In genomic region chr5:153753645-153754432, GRCh38 we compare ENCODE assay signal across 24 cellular contexts.
A peak's percentile ranks its signal among the peaks of the same experiment; 100 is the strongest.
DNase-seq lines count a peak whose midpoint lies in the region; ATAC-seq, FAIRE-seq and TF ChIP-seq lines count a peak whose summit lies in the region.
"Had no signal": no experiment of that assay in that cellular context is flagged by ENCODE, and none has a peak within 500 bp of the region (broad histone marks: within the 10 kb centered on the region; RNA-seq: fewer than 3 reads in every experiment).

No MANE protein-coding gene starts in this region.

- DNase-seq in SK-N-SH: no peak
- peak; percentile 34 for DNase-seq in NCI-H226
- no peak for DNase-seq in GM19239 (ENCODE audit: insufficient read length, low spot score)
- DNase-seq in activated CD8-positive, alpha-beta memory T cell treated with anti-CD3 and anti-CD28 coated beads, Interleukin-2, amount 10 ng/mL, durations not matched to agents 7 days and 5 days: no peak
- no peak for DNase-seq in DMS153 (lab: John Stamatoyannopoulos, UW)
- no peak for DNase-seq in stimulated activated CD4-positive, alpha-beta T cell treated with anti-CD3 and anti-CD28 coated beads, Interleukin-4, amount 100 ng/mL, for 1 hour
- DNase-seq: activated CD4-positive, alpha-beta T cell treated with anti-CD3 and anti-CD28 coated beads for 36 hours; DMS 273 treated with DMSO at 0.1 percent for 48 hours; effector CD8-positive, alpha-beta T cell; heart left ventricle; Kasumi-1; left ventricle myocardium inferior; NCI-H345; nephron progenitor cell; stimulated activated naive CD4-positive, alpha-beta T cell; SW 1271 had no signal

- peaks cover 0 to 21% of the 10 kb centered on the region in 2 experiments; a peak in 1 of 4 replicates for H3K4me1 ChIP-seq in SK-N-SH (ENCODE audit: control insufficient read depth in 1 of 2, insufficient read depth in 2 of 2, low read depth in 1 of 2, low read length in 1 of 2)
- H3K4me1 ChIP-seq: ascending aorta, heart left ventricle, left ventricle myocardium inferior had no signal

- H3K4me3 Mint-ChIP-seq in activated CD8-positive, alpha-beta memory T cell treated with anti-CD3 and anti-CD28 coated beads, Interleukin-2, amount 10 ng/mL, durations not matched to agents 7 days and 5 days: no peak overlapping the region
- H3K4me3 Mint-ChIP-seq: activated CD4-positive, alpha-beta T cell treated with anti-CD3 and anti-CD28 coated beads for 36 hours; activated naive CD4-positive, alpha-beta T cell treated with anti-CD3 and anti-CD28 coated beads, Interleukin-2, amount 50 U/mL, for 24 hours; CD14-positive monocyte; nephron progenitor cell had no signal

- 57% methylated on average over 4 of the region's 4 CpGs for WGBS in SK-N-SH (ENCODE audit: low lambda C conversion rate)

- POLR2A ChIA-PET in SK-N-SH (lab: Yijun Ruan, JAX): interaction anchor here (0.9 kb wide), 1 partner anchor 23 kb away, joined by 3 read pairs; no protein-coding TSS in a partner anchor

- H3F3A ChIP-seq in SK-N-SH (replicated peaks; ENCODE audit: insufficient read depth): no peaks in the 10 kb centered on the region

- TF ChIP-seq RAD21 in SK-N-SH (IDR thresholded peaks at IDR 0.05; ENCODE audit: low read length): no peak

- H3K9me2 ChIP-seq in SK-N-SH: no peaks in the 10 kb centered on the region

- no peak overlapping the region for H3K27ac ChIP-seq in SK-N-SH (ENCODE audit: low read depth in 2 of 2, low read length in 1 of 2)
- H3K27ac ChIP-seq: ascending aorta, heart left ventricle, left ventricle myocardium inferior had no signal

- no peaks in the 10 kb centered on the region for H3K27me3 Mint-ChIP-seq in activated CD8-positive, alpha-beta memory T cell treated with anti-CD3 and anti-CD28 coated beads, Interleukin-2, amount 10 ng/mL, durations not matched to agents 7 days and 5 days
- H3K27me3 Mint-ChIP-seq: activated CD4-positive, alpha-beta T cell treated with anti-CD3 and anti-CD28 coated beads for 36 hours; activated naive CD4-positive, alpha-beta T cell treated with anti-CD3 and anti-CD28 coated beads, Interleukin-2, amount 50 U/mL, for 24 hours had no signal

- no peaks in the 10 kb centered on the region for H3K4me1 Mint-ChIP-seq in activated CD8-positive, alpha-beta memory T cell treated with anti-CD3 and anti-CD28 coated beads, Interleukin-2, amount 10 ng/mL, durations not matched to agents 7 days and 5 days
- H3K4me1 Mint-ChIP-seq: activated CD4-positive, alpha-beta T cell treated with anti-CD3 and anti-CD28 coated beads for 36 hours; activated naive CD4-positive, alpha-beta T cell treated with anti-CD3 and anti-CD28 coated beads, Interleukin-2, amount 50 U/mL, for 24 hours; CD14-positive monocyte had no signal

- H3K4me3 ChIP-seq in SK-N-SH (ENCODE audit: low read depth in 2 of 2, low read length in 1 of 2): no peak overlapping the region
- H3K4me3 ChIP-seq: ascending aorta, heart left ventricle, left ventricle myocardium inferior had no signal

- H3K9me3 Mint-ChIP-seq in activated CD8-positive, alpha-beta memory T cell treated with anti-CD3 and anti-CD28 coated beads, Interleukin-2, amount 10 ng/mL, durations not matched to agents 7 days and 5 days (ENCODE audit: low read depth): peaks cover 3% of the 10 kb centered on the region

- no peak overlapping the region for H3K9ac ChIP-seq in SK-N-SH

- H4K20me1 ChIP-seq in SK-N-SH (ENCODE audit: insufficient read depth): no peaks in the 10 kb centered on the region

- TF ChIP-seq EP300 in SK-N-SH (IDR thresholded peaks at IDR 0.05; ENCODE audit: borderline replicate concordance in 1 of 2, low read depth in 1 of 2, low read length in 1 of 2): no peak

- H3K36me3 ChIP-seq in SK-N-SH (replicated peaks in 1 of 2; ENCODE audit: control insufficient read depth in 1 of 2, insufficient read depth in 2 of 2, low read length in 1 of 2): no peaks in the 10 kb centered on the region
- H3K36me3 ChIP-seq: ascending aorta, heart left ventricle, left ventricle myocardium inferior had no signal

- H3K36me3 Mint-ChIP-seq in activated CD8-positive, alpha-beta memory T cell treated with anti-CD3 and anti-CD28 coated beads, Interleukin-2, amount 10 ng/mL, durations not matched to agents 7 days and 5 days: no peaks in the 10 kb centered on the region
- H3K36me3 Mint-ChIP-seq: activated naive CD4-positive, alpha-beta T cell treated with anti-CD3 and anti-CD28 coated beads, Interleukin-2, amount 50 U/mL, for 24 hours; CD14-positive monocyte had no signal

- ATAC-seq in SK-N-SH treated with all-trans-retinoic acid at 6 μM for 48 hours (no peak), esophagus mucosa (peak; percentile 55)
- ATAC-seq in activated CD8-positive, alpha-beta memory T cell treated with anti-CD3 and anti-CD28 coated beads, Interleukin-2, amount 10 ng/mL, durations not matched to agents 7 days and 5 days: no peak
- ATAC-seq: activated CD4-positive, alpha-beta T cell treated with anti-CD3 and anti-CD28 coated beads for 36 hours; heart left ventricle had no signal

- no peaks in the 10 kb centered on the region for H3K27me3 ChIP-seq in SK-N-SH (ENCODE audit: insufficient read depth)
- H3K27me3 ChIP-seq: ascending aorta, heart left ventricle had no signal

- H3K27ac Mint-ChIP-seq in activated CD8-positive, alpha-beta memory T cell treated with anti-CD3 and anti-CD28 coated beads, Interleukin-2, amount 10 ng/mL, durations not matched to agents 7 days and 5 days: no peak overlapping the region
- H3K27ac Mint-ChIP-seq: activated CD4-positive, alpha-beta T cell treated with anti-CD3 and anti-CD28 coated beads for 36 hours; activated naive CD4-positive, alpha-beta T cell treated with anti-CD3 and anti-CD28 coated beads, Interleukin-2, amount 50 U/mL, for 24 hours; CD14-positive monocyte; nephron progenitor cell had no signal

- no peak for FAIRE-seq in GM19239 (lab: Jason Lieb, UNC)
- FAIRE-seq: GM12891, H54, TTC549 had no signal

- no peak overlapping the region for H3K4me2 ChIP-seq in SK-N-SH

- TF ChIP-seq CTCF in SK-N-SH (IDR thresholded peaks at IDR 0.05): no peak

- H3K79me2 ChIP-seq in SK-N-SH (ENCODE audit: insufficient read depth): no peaks in the 10 kb centered on the region

- CTCF ChIA-PET in SK-N-SH (lab: Yijun Ruan, JAX): interaction anchor here (0.6 to 1.8 kb wide), 4 partner anchors 11 to 259 kb away, joined by 3 to 6 read pairs (median 3); no protein-coding TSS in a partner anchor
- CTCF ChIA-PET in activated CD8-positive, alpha-beta memory T cell treated with anti-CD3 and anti-CD28 coated beads, Interleukin-2, amount 10 ng/mL, durations not matched to agents 7 days and 5 days (lab: Charles Lee): interaction anchor here (0.6 kb wide), 1 partner anchor 191 kb away, joined by 3 read pairs; no protein-coding TSS in a partner anchor

- no peaks in the 10 kb centered on the region for H3K9me3 ChIP-seq in SK-N-SH
- H3K9me3 ChIP-seq: ascending aorta had no signal

- H2AFZ ChIP-seq in SK-N-SH (ENCODE audit: low read depth): no peak overlapping the region

TF ChIP-seq in SK-N-SH, 30 proteins besides CTCF, POLR2A, EP300 and RAD21 (continues in another document):
- TF ChIP-seq USF2 (IDR thresholded peaks at IDR 0.05; ENCODE audit: borderline replicate concordance, low read depth, low read length) (no peak), RFX5 (IDR thresholded peaks at IDR 0.05; ENCODE audit: low read length) (no peak), FOXM1 (IDR thresholded peaks at IDR 0.05; ENCODE audit: low read depth) (no peak)

TF ChIP-seq in SK-N-SH treated with all-trans-retinoic acid at 6 μM for 48 hours, 23 proteins besides CTCF, POLR2A, EP300 and RAD21 (continues in another document):
- TF ChIP-seq SNAI2 (CRISPR knock-in tag; IDR thresholded peaks at IDR 0.05) (no peak), POU6F1 (CRISPR knock-in tag; IDR thresholded peaks at IDR 0.05; ENCODE audit: borderline replicate concordance, low read depth) (no peak), ZC3H10 (CRISPR knock-in tag; IDR thresholded peaks at IDR 0.05) (no peak), CSDC2 (CRISPR knock-in tag; IDR thresholded peaks at IDR 0.05) (no peak), ARNTL (CRISPR knock-in tag; IDR thresholded peaks at IDR 0.05; ENCODE audit: borderline replicate concordance, low read depth) (no peak)
- TF ChIP-seq, protein P1, sequence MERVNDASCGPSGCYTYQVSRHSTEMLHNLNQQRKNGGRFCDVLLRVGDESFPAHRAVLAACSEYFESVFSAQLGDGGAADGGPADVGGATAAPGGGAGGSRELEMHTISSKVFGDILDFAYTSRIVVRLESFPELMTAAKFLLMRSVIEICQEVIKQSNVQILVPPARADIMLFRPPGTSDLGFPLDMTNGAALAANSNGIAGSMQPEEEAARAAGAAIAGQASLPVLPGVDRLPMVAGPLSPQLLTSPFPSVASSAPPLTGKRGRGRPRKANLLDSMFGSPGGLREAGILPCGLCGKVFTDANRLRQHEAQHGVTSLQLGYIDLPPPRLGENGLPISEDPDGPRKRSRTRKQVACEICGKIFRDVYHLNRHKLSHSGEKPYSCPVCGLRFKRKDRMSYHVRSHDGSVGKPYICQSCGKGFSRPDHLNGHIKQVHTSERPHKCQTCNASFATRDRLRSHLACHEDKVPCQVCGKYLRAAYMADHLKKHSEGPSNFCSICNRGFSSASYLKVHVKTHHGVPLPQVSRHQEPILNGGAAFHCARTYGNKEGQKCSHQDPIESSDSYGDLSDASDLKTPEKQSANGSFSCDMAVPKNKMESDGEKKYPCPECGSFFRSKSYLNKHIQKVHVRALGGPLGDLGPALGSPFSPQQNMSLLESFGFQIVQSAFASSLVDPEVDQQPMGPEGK (CRISPR knock-in tag; IDR thresholded peaks at IDR 0.05; ENCODE audit: borderline replicate concordance): no peak
